1 cellular context compared by ENCODE assay signal in the genomic region with DNA sequence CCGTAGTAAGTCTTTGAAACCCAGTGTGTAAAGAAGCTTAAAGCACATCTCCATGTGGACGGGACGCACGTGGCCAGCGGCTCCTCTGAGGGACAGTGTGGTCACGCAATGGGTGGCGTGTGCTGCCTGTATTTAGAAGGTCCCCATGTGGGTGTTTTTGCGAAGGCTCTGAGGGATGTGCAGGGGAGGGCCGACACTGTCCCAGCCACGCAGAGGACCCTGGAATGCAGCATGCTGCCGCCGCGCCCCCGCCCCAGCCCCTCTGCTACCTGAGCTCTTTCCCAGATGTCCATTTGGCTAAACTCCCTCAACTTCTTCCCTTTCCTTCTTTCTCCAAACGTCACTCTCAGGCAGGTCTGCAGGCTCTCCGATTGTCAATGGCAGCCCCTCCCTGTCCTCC.
TF ChIP-seq lines count a peak whose summit lies in the region.

No MANE protein-coding gene starts in this region.

TF ChIP-seq in IMR-90, 13 proteins besides CTCF, POLR2A, EP300 and RAD21 (continued from another document):
- no peak for TF ChIP-seq SMC3 (IDR thresholded peaks at IDR 0.05; ENCODE audit: low read depth, low read length)
- TF ChIP-seq MAZ (IDR thresholded peaks at IDR 0.05; ENCODE audit: borderline replicate concordance, low read depth, low read length), result no peak
- TF ChIP-seq, protein P1, sequence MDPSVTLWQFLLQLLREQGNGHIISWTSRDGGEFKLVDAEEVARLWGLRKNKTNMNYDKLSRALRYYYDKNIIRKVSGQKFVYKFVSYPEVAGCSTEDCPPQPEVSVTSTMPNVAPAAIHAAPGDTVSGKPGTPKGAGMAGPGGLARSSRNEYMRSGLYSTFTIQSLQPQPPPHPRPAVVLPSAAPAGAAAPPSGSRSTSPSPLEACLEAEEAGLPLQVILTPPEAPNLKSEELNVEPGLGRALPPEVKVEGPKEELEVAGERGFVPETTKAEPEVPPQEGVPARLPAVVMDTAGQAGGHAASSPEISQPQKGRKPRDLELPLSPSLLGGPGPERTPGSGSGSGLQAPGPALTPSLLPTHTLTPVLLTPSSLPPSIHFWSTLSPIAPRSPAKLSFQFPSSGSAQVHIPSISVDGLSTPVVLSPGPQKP (IDR thresholded peaks at IDR 0.05; ENCODE audit: borderline replicate concordance, low read depth, low read length), result no peak
- no peak for TF ChIP-seq RCOR1 (IDR thresholded peaks at IDR 0.05; ENCODE audit: insufficient replicate concordance, low read length)
- TF ChIP-seq CHD1 (IDR thresholded peaks at IDR 0.05; ENCODE audit: low read depth, low read length), result no peak
- TF ChIP-seq RFX5 (IDR thresholded peaks at IDR 0.05; ENCODE audit: low read depth, low read length), result no peak
